Comparison of ENCODE assay signal across 10 cellular contexts in the genomic region with DNA sequence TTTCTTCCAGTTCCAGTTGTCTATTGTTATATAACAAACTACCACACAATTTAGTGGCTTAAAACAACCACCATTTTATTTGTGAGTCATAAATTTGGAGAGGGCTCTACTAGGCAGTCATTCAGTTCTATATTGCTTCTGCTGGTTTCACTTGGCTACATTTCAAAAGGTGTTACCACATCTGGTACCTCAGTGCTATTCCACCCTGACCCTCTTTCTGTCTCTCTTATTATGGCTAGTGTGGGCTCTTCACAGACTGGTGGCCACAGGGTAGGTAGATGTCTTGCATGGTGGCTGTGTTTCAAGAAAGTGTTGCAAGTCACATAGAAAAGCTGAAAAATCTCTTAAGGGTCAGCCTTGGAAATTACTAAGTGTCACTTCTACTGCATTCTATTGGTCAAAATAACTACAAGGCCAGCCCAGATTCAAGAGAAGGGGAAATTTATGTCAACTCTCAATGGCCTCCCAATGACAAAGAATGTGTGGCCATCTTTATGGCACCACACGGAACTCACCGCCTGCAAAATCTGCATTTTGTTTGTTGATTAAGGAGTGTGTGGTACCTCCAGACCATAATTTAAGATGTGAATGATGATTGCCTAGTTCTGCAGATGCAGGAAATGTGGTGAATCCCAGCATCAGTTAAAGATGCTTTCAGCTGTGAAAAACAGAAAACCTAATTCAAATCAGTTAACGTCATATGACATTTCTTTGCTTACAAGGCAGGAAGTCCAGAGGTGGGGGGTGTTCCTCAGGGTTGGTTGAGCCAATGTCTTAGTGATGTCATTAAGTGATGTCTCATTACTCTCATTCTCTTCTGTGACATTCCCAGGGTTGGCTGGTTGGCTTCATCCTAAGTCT.
A peak's percentile ranks its signal among the peaks of the same experiment; 100 is the strongest.
DNase-seq lines count a peak whose midpoint lies in the region; ATAC-seq, FAIRE-seq and TF ChIP-seq lines count a peak whose summit lies in the region.
"Had no signal": no experiment of that assay in that cellular context is flagged by ENCODE, and none has a peak within 500 bp of the region (broad histone marks: within the 10 kb centered on the region; RNA-seq: fewer than 3 reads in every experiment).

No MANE protein-coding gene starts in this region.

- H3K27me3 ChIP-seq in vagina, result no peaks in the 10 kb centered on the region

- no peak for DNase-seq in activated CD4-positive, CD25-positive, alpha-beta regulatory T cell treated with anti-CD3 and anti-CD28 coated beads, Interleukin-2, amount 50 U/mL, for 72 hours
- DNase-seq in activated effector memory CD4-positive, alpha-beta T cell treated with Interleukin-2 at 50 U/mL for 16 hours, result peak; percentile 47
- peak; percentile 45 for DNase-seq in stimulated activated naive CD4-positive, alpha-beta T cell treated with Interleukin-2 at 50 U/mL for 16 hours (lab: John Stamatoyannopoulos, UW)
- DNase-seq in NCI-H1092 (lab: John Stamatoyannopoulos, UW) (no peak), vagina (ENCODE audit: extremely low spot score in 2 of 2) (no peak), D721Med (ENCODE audit: insufficient read length, low spot score) (no peak)

- H3K9me3 ChIP-seq in vagina, result no peaks in the 10 kb centered on the region

- TF ChIP-seq POLR2A in vagina (IDR thresholded peaks at IDR 0.05), result no peak

- TF ChIP-seq CTCF in vagina (IDR thresholded peaks at IDR 0.05) (no peak), D721Med (IDR thresholded peaks at IDR 0.05; ENCODE audit: insufficient read depth, missing control alignments) (no peak)

- intact Hi-C loops in vagina (cut with DNase I), result no loop called here

- H3K4me1 ChIP-seq in vagina, result no peaks in the 10 kb centered on the region

- no peak overlapping the region for H3K4me3 ChIP-seq in vagina

- no peaks in the 10 kb centered on the region for H3K36me3 ChIP-seq in vagina

- peak; percentile 43 to 53 for ATAC-seq in activated CD4-positive, CD25-positive, alpha-beta regulatory T cell treated with anti-CD3 and anti-CD28 coated beads, Interleukin-2, amount 50 U/mL, for 24 hours
- ATAC-seq in HG03439 (IDR thresholded peaks at IDR 0.05; ENCODE audit: unreplicated experiment), result peak; percentile 41

- FAIRE-seq in D721Med (lab: Jason Lieb, UNC), result no peak
- FAIRE-seq: TTC549 had no signal

- no peak overlapping the region for H3K27ac ChIP-seq in vagina
- H3K27ac ChIP-seq: 22Rv1 had no signal

Comparison
In these comparisons a context has a peak if more than half of its experiments do, and no peak if none do; other contexts are left out.
1. DNase-seq: peak in activated effector memory CD4-positive, alpha-beta T cell treated with Interleukin-2 at 50 U/mL for 16 hours (single experiment) and stimulated activated naive CD4-positive, alpha-beta T cell treated with Interleukin-2 at 50 U/mL for 16 hours (single experiment); none in activated CD4-positive, CD25-positive, alpha-beta regulatory T cell treated with anti-CD3 and anti-CD28 coated beads, Interleukin-2, amount 50 U/mL, for 72 hours (single experiment), NCI-H1092 (single experiment), vagina (0 of 2) and D721Med (single experiment).